23 cellular contexts compared by ENCODE assay signal in the genomic region with DNA sequence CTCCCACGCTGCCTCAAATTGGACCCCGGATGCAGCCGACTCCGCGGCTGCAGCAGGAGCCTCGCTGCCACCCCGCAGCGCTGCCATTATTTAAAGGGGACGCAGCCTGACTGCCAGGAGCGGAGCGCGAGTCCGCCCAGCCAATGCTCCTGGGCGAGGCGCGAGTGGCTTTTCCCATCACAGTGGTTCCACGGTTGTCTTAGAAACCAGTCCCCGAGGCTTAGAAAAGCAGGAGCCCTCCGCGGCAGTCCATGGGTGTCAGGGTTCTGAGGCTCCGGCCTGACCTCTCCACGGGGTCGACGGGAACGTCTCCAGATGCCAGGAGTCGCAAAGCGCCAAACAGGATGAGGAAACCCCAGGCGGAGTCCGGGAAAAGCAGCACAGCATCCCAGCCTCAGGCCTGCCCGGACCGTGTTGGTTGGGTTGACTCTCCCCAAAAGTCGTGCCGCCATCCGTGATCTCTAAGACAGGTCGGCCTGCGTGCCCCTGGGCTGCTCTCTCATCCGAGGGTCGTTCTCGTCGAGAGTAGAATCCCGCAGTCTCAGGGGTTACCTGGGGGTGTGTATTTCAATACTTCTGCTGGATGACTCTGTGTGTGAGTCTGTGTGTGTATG.
"Had no signal": no experiment of that assay in that cellular context is flagged by ENCODE, and none has a peak within 500 bp of the region (broad histone marks: within the 10 kb centered on the region; RNA-seq: fewer than 3 reads in every experiment).

No MANE protein-coding gene starts in this region.

- H3K9me3 ChIP-seq: Peyer's patch had no signal

- DNase-seq: activated CD4-positive, alpha-beta memory T cell treated with anti-CD3 and anti-CD28 coated beads, Interleukin-2, amount 10 ng/mL, durations not matched to agents 7 days and 5 days; activated CD4-positive, alpha-beta T cell treated with anti-CD3 and anti-CD28 coated beads for 36 hours; activated CD4-positive, alpha-beta T cell treated with anti-CD3 and anti-CD28 coated beads, Interleukin-2, amount 50 U/mL, for 1 hour; activated gamma-delta T cell; activated naive CD4-positive, alpha-beta T cell treated with anti-CD3 and anti-CD28 coated beads for 36 hours; activated T-cell treated with anti-CD3 and anti-CD28 coated beads for 4 hours; activated T-cell treated with anti-CD3 and anti-CD28 coated beads, Interleukin-2, amount 50 U/mL, for 48 hours; NCI-H1105 treated with DMSO at 0.1 percent for 48 hours; NCI-H1436 treated with DMSO at 0.1 percent for 48 hours; NCI-H187; NCI-H2081; NCI-H2171; NCI-H2227 treated with DMSO at 0.1 percent for 48 hours; NCI-H446 treated with DMSO at 0.1 percent for 48 hours; NCI-H524 treated with DMSO at 0.1 percent for 48 hours; Peyer's patch; SHP77 treated with DMSO at 0.1 percent for 48 hours; T-helper 17 cell; T1000 had no signal

- H3K27ac ChIP-seq: Peyer's patch, VCaP had no signal

- H3K27me3 ChIP-seq: Peyer's patch had no signal

- FAIRE-seq: HepG2, TTC549 had no signal

- H3K36me3 ChIP-seq: Peyer's patch had no signal

- ATAC-seq: activated CD4-positive, alpha-beta T cell treated with anti-CD3 and anti-CD28 coated beads for 36 hours; activated T-helper 17 cell treated with anti-CD3 and anti-CD28 coated beads, Interleukin-2, amount 50 U/mL, for 72 hours; HepG2; T-helper 17 cell had no signal
